Comparison of ENCODE assay signal across 8 cellular contexts in genomic region chr22:31646186-31647019, GRCh38. TPM values are rescaled to one million over a fixed set of nuclear protein-coding genes. Genes with fewer than 3 reads are reported as not detected.
DNase-seq lines count a peak whose midpoint lies in the region; ATAC-seq and TF ChIP-seq lines count a peak whose summit lies in the region.

No MANE protein-coding gene starts in this region.

- no peaks in the 10 kb centered on the region for H3K27me3 ChIP-seq in lower lobe of right lung (ENCODE audit: low read depth)

- no peaks in the 10 kb centered on the region for H3K9me3 ChIP-seq in lower lobe of right lung

- H3K4me3 Mint-ChIP-seq in activated T-helper 17 cell treated with anti-CD3 and anti-CD28 coated beads, Interleukin-2, amount 50 U/mL, for 72 hours: peak overlapping the region; percentile 60

- H3K4me1 Mint-ChIP-seq in activated T-helper 17 cell treated with anti-CD3 and anti-CD28 coated beads, Interleukin-2, amount 50 U/mL, for 72 hours: peaks cover 17% of the 10 kb centered on the region

- 40 to 42% methylated on average over 6 of the region's 6 CpGs for WGBS in lower leg skin, 2 donors

- H3K27ac Mint-ChIP-seq in activated T-helper 17 cell treated with anti-CD3 and anti-CD28 coated beads, Interleukin-2, amount 50 U/mL, for 72 hours: peak overlapping the region; percentile 89

- no peak overlapping the region for H3K27ac ChIP-seq in lower lobe of right lung

- no peaks in the 10 kb centered on the region for H3K27me3 Mint-ChIP-seq in activated T-helper 17 cell treated with anti-CD3 and anti-CD28 coated beads, Interleukin-2, amount 50 U/mL, for 72 hours

- no peak overlapping the region for H3K4me3 ChIP-seq in lower lobe of right lung
- H3K4me3 ChIP-seq in lower leg skin (ENCODE audit: low read depth, poor library complexity, severe bottlenecking): no peak overlapping the region

- ATAC-seq in HG02610 (IDR thresholded peaks at IDR 0.05; ENCODE audit: unreplicated experiment) (peak; percentile 67), lower lobe of right lung (peak; percentile 56 to 73), GM21360 (IDR thresholded peaks at IDR 0.05; ENCODE audit: unreplicated experiment) (no peak)
- ATAC-seq in activated T-helper 17 cell treated with anti-CD3 and anti-CD28 coated beads, Interleukin-2, amount 50 U/mL, for 72 hours (replicated peaks): peak; percentile 93

- intact Hi-C loops in lower lobe of right lung (cut with DNase I) (no loop called here), lower leg skin (cut with DNase I; ENCODE audit: low total_unique reads) (no loop called here)

- peak; percentile 95 for DNase-seq in COLO829 (ENCODE audit: low spot score)
- DNase-seq in lower lobe of right lung: no peak
- no peak for DNase-seq in mesenteric fat pad (ENCODE audit: low spot score)
- no peak for DNase-seq in lower leg skin (ENCODE audit: low spot score in 2 of 2)
- no peak for DNase-seq in anterior cingulate cortex (lab: John Stamatoyannopoulos, UW)

- TF ChIP-seq POLR2A in lower leg skin (IDR thresholded peaks at IDR 0.05): no peak

- TF ChIP-seq CTCF in lower lobe of right lung (IDR thresholded peaks at IDR 0.05) (no peak), lower leg skin (IDR thresholded peaks at IDR 0.05) (no peak)

- H3K36me3 ChIP-seq in lower lobe of right lung: peaks cover 59% of the 10 kb centered on the region

- H3K4me1 ChIP-seq in lower lobe of right lung: peaks cover 25% of the 10 kb centered on the region

- H3K36me3 Mint-ChIP-seq in activated T-helper 17 cell treated with anti-CD3 and anti-CD28 coated beads, Interleukin-2, amount 50 U/mL, for 72 hours (ENCODE audit: low read depth): peaks cover 78% of the 10 kb centered on the region

- no peaks in the 10 kb centered on the region for H3K9me3 Mint-ChIP-seq in activated T-helper 17 cell treated with anti-CD3 and anti-CD28 coated beads, Interleukin-2, amount 50 U/mL, for 72 hours

RNA-seq across cellular contexts. Expression of gene PISD, which starts 15.6 kb away (rescaled TPM):
- 10 to 100 TPM; 41.1 to 44.1 TPM for total RNA-seq in activated T-helper 17 cell treated with anti-CD3 and anti-CD28 coated beads, Interleukin-2, amount 50 U/mL, for 72 hours
- total RNA-seq in lower lobe of right lung: 47.3 TPM
- total RNA-seq in mesenteric fat pad: 138 TPM
- total RNA-seq in lower leg skin: 10 to 100 TPM; 32.0 to 62.5 (median 45.5) TPM
